13 cellular contexts compared by ENCODE assay signal in the genomic region with DNA sequence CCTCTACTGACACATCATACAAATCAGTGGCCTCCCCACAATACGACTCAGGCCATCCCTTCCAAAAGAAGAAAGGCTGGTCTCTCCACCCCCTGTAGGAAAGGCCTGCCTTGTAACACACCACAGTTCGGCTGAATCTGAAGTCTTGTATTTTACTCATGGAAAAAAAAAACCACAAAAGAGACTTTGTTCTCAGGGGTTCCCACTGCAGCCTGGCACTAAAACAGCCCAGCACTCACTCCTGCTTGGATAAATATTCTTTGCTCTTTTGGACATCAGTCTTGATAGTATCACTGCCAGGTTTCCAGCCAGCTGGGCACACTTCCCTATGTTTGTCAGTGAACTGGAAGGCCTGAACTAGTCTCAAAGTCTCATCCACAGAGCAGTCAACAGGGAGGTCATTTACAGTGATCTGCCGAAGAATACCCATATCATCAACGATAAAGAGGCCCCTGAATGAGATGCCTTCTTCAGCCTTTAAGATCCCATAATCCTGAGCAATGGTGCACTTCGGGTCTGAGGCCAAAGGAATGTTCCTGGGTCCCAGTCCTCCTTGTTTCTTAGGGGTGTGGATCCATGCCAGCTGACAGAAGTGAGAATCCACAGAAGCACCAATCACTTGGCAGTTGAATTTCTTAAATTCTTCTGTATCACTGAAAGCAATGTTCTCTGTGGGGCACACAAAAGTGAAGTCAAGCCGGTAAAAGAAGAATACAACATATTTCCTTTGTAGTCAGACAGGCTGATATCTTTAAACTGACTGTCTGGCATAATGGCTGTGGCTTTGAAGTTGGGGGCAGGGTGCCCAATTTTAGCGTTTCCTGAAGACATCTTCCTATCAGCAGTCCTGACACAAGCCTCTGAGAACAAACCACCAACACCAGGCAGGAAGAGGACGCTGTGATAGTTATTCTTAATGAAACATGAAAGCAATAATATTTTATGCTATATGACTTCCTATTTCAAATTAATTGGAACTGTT.
A peak's percentile ranks its signal among the peaks of the same experiment; 100 is the strongest.
DNase-seq lines count a peak whose midpoint lies in the region; ATAC-seq and TF ChIP-seq lines count a peak whose summit lies in the region.
"Had no signal": no experiment of that assay in that cellular context is flagged by ENCODE, and none has a peak within 500 bp of the region (broad histone marks: within the 10 kb centered on the region; RNA-seq: fewer than 3 reads in every experiment).

No MANE protein-coding gene starts in this region.

- no peaks in the 10 kb centered on the region for H3K27me3 Mint-ChIP-seq in WTC11 (ENCODE audit: low read depth)
- H3K27me3 Mint-ChIP-seq: activated naive CD8-positive, alpha-beta T cell had no signal

- peak overlapping the region; percentile 66; the same call in 1 of the 2 replicates for H3K27ac Mint-ChIP-seq in WTC11
- H3K27ac Mint-ChIP-seq: activated naive CD8-positive, alpha-beta T cell had no signal

- no peaks in the 10 kb centered on the region for H3K27me3 ChIP-seq in right cardiac atrium (ENCODE audit: control insufficient read depth, insufficient read depth)
- no peaks in the 10 kb centered on the region for H3K27me3 ChIP-seq in prostate gland (replicated peaks; ENCODE audit: insufficient read depth)
- H3K27me3 ChIP-seq: Peyer's patch, testis had no signal

- H3K4me3 ChIP-seq in right cardiac atrium (ENCODE audit: low read length) (no peak overlapping the region), prostate gland (no peak overlapping the region)
- H3K4me3 ChIP-seq: Peyer's patch, testis had no signal

- intact Hi-C loops in right cardiac atrium (cut with DNase I) (no loop called here), prostate gland (cut with DNase I) (no loop called here)

- TF ChIP-seq CTCF in WTC11 (IDR thresholded peaks at IDR 0.05) (no peak), prostate gland (IDR thresholded peaks at IDR 0.05) (no peak)

- TF ChIP-seq POLR2A in prostate gland (IDR thresholded peaks at IDR 0.05): no peak

- H3K27ac ChIP-seq in right cardiac atrium (ENCODE audit: low read length) (peak overlapping the region; percentile 58), prostate gland (peak overlapping the region in 1 of 2 donors; percentile 47)
- H3K27ac ChIP-seq: testis had no signal

- ATAC-seq in WTC11 (peak; percentile 72), right cardiac atrium (peak; percentile 63 to 64), GM18909 (IDR thresholded peaks at IDR 0.05; ENCODE audit: poor library complexity, unreplicated experiment) (no peak), GM21786 (IDR thresholded peaks at IDR 0.05; ENCODE audit: unreplicated experiment) (no peak), GM21576 (IDR thresholded peaks at IDR 0.05; ENCODE audit: unreplicated experiment) (no peak)

- H3K9me3 Mint-ChIP-seq in WTC11: peaks cover 7% of the 10 kb centered on the region

- POLR2A ChIA-PET in WTC11 (lab: Charles Lee): no interaction called here

- no peak overlapping the region for H3K4me3 Mint-ChIP-seq in WTC11
- H3K4me3 Mint-ChIP-seq: activated naive CD8-positive, alpha-beta T cell had no signal

- 28% methylated on average over 8 of the region's 8 CpGs for WGBS in right cardiac atrium
- WGBS in prostate gland: 17% methylated on average over 8 of the region's 8 CpGs

- peaks cover 20% of the 10 kb centered on the region for H3K4me1 Mint-ChIP-seq in WTC11

- CTCF ChIA-PET in WTC11 (lab: Charles Lee): no interaction called here

- H3K36me3 ChIP-seq in prostate gland: no peaks in the 10 kb centered on the region
- H3K36me3 ChIP-seq: Peyer's patch had no signal

- DNase-seq in HT-29 (ENCODE audit: low spot score): peak; percentile 6
- no peak for DNase-seq in WTC11 (ENCODE audit: low spot score)
- peak; percentile 28 to 68 (median 56) for DNase-seq in right cardiac atrium
- peak; percentile 69 for DNase-seq in prostate gland (ENCODE audit: low spot score)
- no peak for DNase-seq in NCI-H2029 treated with DMSO at 0.1 percent for 48 hours (lab: John Stamatoyannopoulos, UW)
- DNase-seq: activated CD4-positive, alpha-beta T cell treated with anti-CD3 and anti-CD28 coated beads for 48 hours; NCI-H1092; Peyer's patch; testis had no signal

- H3K9me3 ChIP-seq in right cardiac atrium (ENCODE audit: control insufficient read depth, low read length) (no peaks in the 10 kb centered on the region), prostate gland (no peaks in the 10 kb centered on the region)
- H3K9me3 ChIP-seq: Peyer's patch, testis had no signal

- peaks cover 8% of the 10 kb centered on the region for H3K4me1 ChIP-seq in right cardiac atrium (ENCODE audit: control insufficient read depth, insufficient read depth, low read length)
- H3K4me1 ChIP-seq in prostate gland (replicated peaks): no peaks in the 10 kb centered on the region
- H3K4me1 ChIP-seq: Peyer's patch, testis had no signal

- H3K36me3 Mint-ChIP-seq in WTC11: peaks cover 5% of the 10 kb centered on the region; the same call in 1 of the 2 replicates
- H3K36me3 Mint-ChIP-seq: activated naive CD8-positive, alpha-beta T cell had no signal

TF ChIP-seq in WTC11, 78 proteins besides CTCF, POLR2A, EP300 and RAD21:
- TF ChIP-seq, protein P1, sequence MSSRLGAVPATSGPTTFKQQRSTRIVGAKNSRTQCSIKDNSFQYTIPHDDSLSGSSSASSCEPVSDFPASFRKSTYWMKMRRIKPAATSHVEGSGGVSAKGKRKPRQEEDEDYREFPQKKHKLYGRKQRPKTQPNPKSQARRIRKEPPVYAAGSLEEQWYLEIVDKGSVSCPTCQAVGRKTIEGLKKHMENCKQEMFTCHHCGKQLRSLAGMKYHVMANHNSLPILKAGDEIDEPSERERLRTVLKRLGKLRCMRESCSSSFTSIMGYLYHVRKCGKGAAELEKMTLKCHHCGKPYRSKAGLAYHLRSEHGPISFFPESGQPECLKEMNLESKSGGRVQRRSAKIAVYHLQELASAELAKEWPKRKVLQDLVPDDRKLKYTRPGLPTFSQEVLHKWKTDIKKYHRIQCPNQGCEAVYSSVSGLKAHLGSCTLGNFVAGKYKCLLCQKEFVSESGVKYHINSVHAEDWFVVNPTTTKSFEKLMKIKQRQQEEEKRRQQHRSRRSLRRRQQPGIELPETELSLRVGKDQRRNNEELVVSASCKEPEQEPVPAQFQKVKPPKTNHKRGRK (CRISPR knock-in tag; IDR thresholded peaks at IDR 0.05; ENCODE audit: borderline replicate concordance): no peak
- TF ChIP-seq, protein P2, sequence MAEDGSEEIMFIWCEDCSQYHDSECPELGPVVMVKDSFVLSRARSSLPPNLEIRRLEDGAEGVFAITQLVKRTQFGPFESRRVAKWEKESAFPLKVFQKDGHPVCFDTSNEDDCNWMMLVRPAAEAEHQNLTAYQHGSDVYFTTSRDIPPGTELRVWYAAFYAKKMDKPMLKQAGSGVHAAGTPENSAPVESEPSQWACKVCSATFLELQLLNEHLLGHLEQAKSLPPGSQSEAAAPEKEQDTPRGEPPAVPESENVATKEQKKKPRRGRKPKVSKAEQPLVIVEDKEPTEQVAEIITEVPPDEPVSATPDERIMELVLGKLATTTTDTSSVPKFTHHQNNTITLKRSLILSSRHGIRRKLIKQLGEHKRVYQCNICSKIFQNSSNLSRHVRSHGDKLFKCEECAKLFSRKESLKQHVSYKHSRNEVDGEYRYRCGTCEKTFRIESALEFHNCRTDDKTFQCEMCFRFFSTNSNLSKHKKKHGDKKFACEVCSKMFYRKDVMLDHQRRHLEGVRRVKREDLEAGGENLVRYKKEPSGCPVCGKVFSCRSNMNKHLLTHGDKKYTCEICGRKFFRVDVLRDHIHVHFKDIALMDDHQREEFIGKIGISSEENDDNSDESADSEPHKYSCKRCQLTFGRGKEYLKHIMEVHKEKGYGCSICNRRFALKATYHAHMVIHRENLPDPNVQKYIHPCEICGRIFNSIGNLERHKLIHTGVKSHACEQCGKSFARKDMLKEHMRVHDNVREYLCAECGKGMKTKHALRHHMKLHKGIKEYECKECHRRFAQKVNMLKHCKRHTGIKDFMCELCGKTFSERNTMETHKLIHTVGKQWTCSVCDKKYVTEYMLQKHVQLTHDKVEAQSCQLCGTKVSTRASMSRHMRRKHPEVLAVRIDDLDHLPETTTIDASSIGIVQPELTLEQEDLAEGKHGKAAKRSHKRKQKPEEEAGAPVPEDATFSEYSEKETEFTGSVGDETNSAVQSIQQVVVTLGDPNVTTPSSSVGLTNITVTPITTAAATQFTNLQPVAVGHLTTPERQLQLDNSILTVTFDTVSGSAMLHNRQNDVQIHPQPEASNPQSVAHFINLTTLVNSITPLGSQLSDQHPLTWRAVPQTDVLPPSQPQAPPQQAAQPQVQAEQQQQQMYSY (CRISPR knock-in tag; IDR thresholded peaks at IDR 0.05): no peak

Comparison
In these comparisons a context has a peak if more than half of its experiments do, and no peak if none do; other contexts are left out.
1. DNase-seq: peak in HT-29 (single experiment), right cardiac atrium (3 of 3) and prostate gland (single experiment); none in WTC11 (single experiment) and NCI-H2029 treated with DMSO at 0.1 percent for 48 hours (single experiment).
2. ATAC-seq: peak in WTC11 (single experiment) and right cardiac atrium (2 of 2); none in GM18909 (single experiment), GM21786 (single experiment) and GM21576 (single experiment).